Comparison of ENCODE assay signal across 1 cellular context in the genomic region with DNA sequence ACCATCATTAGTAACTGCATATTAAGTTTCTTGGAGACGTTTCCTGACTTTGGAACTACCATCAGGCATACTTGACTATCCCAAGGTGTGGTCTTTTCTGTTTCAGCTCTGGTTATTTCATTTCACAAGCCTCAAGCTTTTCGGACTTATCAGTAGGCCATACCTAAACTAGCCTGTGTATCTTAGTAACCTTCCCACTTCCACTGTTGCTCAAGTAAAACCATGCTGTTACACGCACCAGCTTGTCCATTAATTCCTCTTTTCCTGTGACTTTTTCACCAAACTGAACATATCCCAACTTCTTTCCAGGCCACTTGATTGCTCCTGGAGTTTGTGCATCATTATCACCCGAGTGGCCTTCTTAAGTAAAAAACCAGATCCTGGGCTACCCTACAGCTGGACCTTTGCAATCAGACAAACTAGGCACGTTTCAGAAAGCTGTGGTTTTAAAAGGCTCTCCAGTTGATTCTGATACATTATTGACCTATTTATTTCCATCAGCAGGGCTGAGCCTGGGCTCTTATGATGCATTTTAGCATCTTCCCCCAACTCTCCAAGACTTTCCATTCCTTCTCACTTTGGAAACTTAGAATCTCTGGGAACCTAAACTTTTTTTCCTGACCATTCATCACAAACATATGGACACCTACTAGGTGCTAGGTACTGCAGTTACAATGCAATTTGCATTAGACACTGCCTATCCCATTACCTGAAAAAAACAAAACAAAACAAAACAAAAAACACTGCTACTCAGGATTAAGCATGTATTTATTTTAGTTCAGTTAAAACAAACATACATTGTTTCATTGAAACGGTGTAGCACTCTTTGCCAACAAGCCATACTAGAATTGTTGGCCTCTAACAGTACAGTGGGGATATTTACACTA.
TF ChIP-seq lines count a peak whose summit lies in the region.

No MANE protein-coding gene starts in this region.

TF ChIP-seq in GM12878, 131 proteins besides CTCF, POLR2A, EP300 and RAD21 (continued from another document):
- TF ChIP-seq, protein P1, sequence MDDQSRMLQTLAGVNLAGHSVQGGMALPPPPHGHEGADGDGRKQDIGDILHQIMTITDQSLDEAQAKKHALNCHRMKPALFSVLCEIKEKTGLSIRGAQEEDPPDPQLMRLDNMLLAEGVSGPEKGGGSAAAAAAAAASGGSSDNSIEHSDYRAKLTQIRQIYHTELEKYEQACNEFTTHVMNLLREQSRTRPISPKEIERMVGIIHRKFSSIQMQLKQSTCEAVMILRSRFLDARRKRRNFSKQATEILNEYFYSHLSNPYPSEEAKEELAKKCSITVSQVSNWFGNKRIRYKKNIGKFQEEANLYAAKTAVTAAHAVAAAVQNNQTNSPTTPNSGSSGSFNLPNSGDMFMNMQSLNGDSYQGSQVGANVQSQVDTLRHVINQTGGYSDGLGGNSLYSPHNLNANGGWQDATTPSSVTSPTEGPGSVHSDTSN (IDR thresholded peaks at IDR 0.05; ENCODE audit: insufficient replicate concordance, low read depth, low read length): no peak
- TF ChIP-seq, protein P2, sequence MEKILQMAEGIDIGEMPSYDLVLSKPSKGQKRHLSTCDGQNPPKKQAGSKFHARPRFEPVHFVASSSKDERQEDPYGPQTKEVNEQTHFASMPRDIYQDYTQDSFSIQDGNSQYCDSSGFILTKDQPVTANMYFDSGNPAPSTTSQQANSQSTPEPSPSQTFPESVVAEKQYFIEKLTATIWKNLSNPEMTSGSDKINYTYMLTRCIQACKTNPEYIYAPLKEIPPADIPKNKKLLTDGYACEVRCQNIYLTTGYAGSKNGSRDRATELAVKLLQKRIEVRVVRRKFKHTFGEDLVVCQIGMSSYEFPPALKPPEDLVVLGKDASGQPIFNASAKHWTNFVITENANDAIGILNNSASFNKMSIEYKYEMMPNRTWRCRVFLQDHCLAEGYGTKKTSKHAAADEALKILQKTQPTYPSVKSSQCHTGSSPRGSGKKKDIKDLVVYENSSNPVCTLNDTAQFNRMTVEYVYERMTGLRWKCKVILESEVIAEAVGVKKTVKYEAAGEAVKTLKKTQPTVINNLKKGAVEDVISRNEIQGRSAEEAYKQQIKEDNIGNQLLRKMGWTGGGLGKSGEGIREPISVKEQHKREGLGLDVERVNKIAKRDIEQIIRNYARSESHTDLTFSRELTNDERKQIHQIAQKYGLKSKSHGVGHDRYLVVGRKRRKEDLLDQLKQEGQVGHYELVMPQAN (conservative IDR thresholded peaks at IDR 0.05): no peak
- TF ChIP-seq POU2F2 (IDR thresholded peaks at IDR 0.05; ENCODE audit: borderline replicate concordance, low read depth, low read length) (0 out of 3 replicates have a peak, but pooled peaks have one; percentile 13), TCF7 (IDR thresholded peaks at IDR 0.05; ENCODE audit: borderline replicate concordance) (peak; percentile 13; the same call in 1 of the 2 replicates), CBX3 (IDR thresholded peaks at IDR 0.05; ENCODE audit: borderline replicate concordance, low read depth) (no peak), JUND (IDR thresholded peaks at IDR 0.05; ENCODE audit: low read depth, low read length) (no peak), MEF2A (IDR thresholded peaks at IDR 0.05; ENCODE audit: insufficient read depth, low read depth, low read length) (no peak), POLR2AphosphoS5 (IDR thresholded peaks at IDR 0.05; ENCODE audit: low read length) (peak; percentile 76), SMAD5 (IDR thresholded peaks at IDR 0.05; ENCODE audit: low read depth) (0 out of 2 replicates have a peak, but pooled peaks have one; percentile 44), IKZF2 (IDR thresholded peaks at IDR 0.05) (no peak), CBFB (IDR thresholded peaks at IDR 0.05; ENCODE audit: low read depth) (0 out of 2 replicates have a peak, but pooled peaks have one; percentile 2), RCOR1 (conservative IDR thresholded peaks at IDR 0.05; ENCODE audit: low read depth, low read length) (no peak), MTA2 (IDR thresholded peaks at IDR 0.05; ENCODE audit: low read depth) (no peak), BACH1 (IDR thresholded peaks at IDR 0.05; ENCODE audit: borderline replicate concordance) (0 out of 2 replicates have a peak, but pooled peaks have one; percentile 46), TBL1XR1 (IDR thresholded peaks at IDR 0.05; ENCODE audit: low read depth, low read length) (no peak), ZNF24 (IDR thresholded peaks at IDR 0.05) (no peak), SREBF1 (IDR thresholded peaks at IDR 0.05; ENCODE audit: low read length) (no peak), MTA3 (IDR thresholded peaks at IDR 0.05; ENCODE audit: borderline replicate concordance, low read length) (peak; percentile 96; the same call in 1 of the 2 replicates), ETV6 (conservative IDR thresholded peaks at IDR 0.05 in 1 of 2, IDR thresholded peaks at IDR 0.05 in 1 of 2; ENCODE audit: borderline replicate concordance in 1 of 2, low read depth in 1 of 2) (no peak), PAX8 (IDR thresholded peaks at IDR 0.05) (no peak), CHD4 (IDR thresholded peaks at IDR 0.05) (no peak)
- TF ChIP-seq, protein P3, sequence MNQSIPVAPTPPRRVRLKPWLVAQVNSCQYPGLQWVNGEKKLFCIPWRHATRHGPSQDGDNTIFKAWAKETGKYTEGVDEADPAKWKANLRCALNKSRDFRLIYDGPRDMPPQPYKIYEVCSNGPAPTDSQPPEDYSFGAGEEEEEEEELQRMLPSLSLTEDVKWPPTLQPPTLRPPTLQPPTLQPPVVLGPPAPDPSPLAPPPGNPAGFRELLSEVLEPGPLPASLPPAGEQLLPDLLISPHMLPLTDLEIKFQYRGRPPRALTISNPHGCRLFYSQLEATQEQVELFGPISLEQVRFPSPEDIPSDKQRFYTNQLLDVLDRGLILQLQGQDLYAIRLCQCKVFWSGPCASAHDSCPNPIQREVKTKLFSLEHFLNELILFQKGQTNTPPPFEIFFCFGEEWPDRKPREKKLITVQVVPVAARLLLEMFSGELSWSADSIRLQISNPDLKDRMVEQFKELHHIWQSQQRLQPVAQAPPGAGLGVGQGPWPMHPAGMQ (IDR thresholded peaks at IDR 0.05; ENCODE audit: borderline replicate concordance): no peak
- TF ChIP-seq, protein P4, sequence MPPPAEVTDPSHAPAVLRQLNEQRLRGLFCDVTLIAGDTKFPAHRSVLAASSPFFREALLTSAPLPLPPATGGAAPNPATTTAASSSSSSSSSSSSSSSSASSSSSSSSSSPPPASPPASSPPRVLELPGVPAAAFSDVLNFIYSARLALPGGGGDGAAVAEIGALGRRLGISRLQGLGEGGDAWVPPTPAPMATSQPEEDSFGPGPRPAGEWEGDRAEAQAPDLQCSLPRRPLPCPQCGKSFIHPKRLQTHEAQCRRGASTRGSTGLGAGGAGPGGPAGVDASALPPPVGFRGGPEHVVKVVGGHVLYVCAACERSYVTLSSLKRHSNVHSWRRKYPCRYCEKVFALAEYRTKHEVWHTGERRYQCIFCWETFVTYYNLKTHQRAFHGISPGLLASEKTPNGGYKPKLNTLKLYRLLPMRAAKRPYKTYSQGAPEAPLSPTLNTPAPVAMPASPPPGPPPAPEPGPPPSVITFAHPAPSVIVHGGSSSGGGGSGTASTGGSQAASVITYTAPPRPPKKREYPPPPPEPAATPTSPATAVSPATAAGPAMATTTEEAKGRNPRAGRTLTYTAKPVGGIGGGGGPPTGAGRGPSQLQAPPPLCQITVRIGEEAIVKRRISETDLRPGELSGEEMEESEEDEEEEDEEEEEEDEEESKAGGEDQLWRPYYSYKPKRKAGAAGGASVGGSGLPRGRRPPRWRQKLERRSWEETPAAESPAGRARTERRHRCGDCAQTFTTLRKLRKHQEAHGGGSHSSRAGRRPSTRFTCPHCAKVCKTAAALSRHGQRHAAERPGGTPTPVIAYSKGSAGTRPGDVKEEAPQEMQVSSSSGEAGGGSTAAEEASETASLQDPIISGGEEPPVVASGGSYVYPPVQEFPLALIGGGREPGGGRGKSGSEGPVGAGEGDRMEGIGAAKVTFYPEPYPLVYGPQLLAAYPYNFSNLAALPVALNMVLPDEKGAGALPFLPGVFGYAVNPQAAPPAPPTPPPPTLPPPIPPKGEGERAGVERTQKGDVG (CRISPR knock-in tag; IDR thresholded peaks at IDR 0.05): no peak
- TF ChIP-seq, protein P5, sequence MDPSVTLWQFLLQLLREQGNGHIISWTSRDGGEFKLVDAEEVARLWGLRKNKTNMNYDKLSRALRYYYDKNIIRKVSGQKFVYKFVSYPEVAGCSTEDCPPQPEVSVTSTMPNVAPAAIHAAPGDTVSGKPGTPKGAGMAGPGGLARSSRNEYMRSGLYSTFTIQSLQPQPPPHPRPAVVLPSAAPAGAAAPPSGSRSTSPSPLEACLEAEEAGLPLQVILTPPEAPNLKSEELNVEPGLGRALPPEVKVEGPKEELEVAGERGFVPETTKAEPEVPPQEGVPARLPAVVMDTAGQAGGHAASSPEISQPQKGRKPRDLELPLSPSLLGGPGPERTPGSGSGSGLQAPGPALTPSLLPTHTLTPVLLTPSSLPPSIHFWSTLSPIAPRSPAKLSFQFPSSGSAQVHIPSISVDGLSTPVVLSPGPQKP (IDR thresholded peaks at IDR 0.05; ENCODE audit: low read depth, low read length): no peak
- TF ChIP-seq, protein P6, sequence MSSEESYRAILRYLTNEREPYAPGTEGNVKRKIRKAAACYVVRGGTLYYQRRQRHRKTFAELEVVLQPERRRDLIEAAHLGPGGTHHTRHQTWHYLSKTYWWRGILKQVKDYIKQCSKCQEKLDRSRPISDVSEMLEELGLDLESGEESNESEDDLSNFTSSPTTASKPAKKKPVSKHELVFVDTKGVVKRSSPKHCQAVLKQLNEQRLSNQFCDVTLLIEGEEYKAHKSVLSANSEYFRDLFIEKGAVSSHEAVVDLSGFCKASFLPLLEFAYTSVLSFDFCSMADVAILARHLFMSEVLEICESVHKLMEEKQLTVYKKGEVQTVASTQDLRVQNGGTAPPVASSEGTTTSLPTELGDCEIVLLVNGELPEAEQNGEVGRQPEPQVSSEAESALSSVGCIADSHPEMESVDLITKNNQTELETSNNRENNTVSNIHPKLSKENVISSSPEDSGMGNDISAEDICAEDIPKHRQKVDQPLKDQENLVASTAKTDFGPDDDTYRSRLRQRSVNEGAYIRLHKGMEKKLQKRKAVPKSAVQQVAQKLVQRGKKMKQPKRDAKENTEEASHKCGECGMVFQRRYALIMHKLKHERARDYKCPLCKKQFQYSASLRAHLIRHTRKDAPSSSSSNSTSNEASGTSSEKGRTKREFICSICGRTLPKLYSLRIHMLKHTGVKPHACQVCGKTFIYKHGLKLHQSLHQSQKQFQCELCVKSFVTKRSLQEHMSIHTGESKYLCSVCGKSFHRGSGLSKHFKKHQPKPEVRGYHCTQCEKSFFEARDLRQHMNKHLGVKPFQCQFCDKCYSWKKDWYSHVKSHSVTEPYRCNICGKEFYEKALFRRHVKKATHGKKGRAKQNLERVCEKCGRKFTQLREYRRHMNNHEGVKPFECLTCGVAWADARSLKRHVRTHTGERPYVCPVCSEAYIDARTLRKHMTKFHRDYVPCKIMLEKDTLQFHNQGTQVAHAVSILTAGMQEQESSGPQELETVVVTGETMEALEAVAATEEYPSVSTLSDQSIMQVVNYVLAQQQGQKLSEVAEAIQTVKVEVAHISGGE (CRISPR knock-in tag; IDR thresholded peaks at IDR 0.05): no peak; the same call in 1 of the 2 replicates
